ENCODE assay signal across 25 cellular contexts in the genomic region with DNA sequence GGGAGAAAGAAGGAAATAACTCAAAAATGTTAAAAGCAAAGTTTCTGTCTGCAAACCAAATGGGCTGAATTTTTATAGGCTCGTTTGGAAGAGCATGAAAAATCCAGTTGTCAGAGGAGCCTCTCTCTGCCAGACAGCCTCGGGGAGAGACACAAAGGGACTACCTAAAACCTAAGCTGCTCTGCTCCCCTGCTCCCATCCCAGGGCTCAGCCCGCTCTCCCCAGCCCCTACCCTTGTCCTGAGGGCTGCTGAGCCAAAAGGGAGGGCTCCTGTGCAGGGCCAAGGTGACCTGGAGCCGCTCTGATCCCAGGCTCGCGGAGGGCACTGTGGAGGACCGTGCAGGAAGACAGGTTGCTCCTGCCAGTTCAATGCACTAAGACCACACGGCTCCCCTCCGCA.
"Had no signal": no experiment of that assay in that cellular context is flagged by ENCODE, and none has a peak within 500 bp of the region (broad histone marks: within the 10 kb centered on the region; RNA-seq: fewer than 3 reads in every experiment).

No MANE protein-coding gene starts in this region.

- FAIRE-seq: RCC 7860 had no signal

- H3K4me1 ChIP-seq: ascending aorta, body of pancreas had no signal

- H3K9me3 Mint-ChIP-seq: activated B cell treated with CpG ODN at 0.5 μM for 24 hours; activated CD4-positive, alpha-beta memory T cell treated with anti-CD3 and anti-CD28 coated beads for 36 hours; activated CD4-positive, alpha-beta T cell treated with anti-CD3 and anti-CD28 coated beads, Interleukin-2, amount 10 ng/mL, durations not matched to agents 7 days and 5 days; activated naive CD4-positive, alpha-beta T cell treated with anti-CD3 and anti-CD28 coated beads, Interleukin-2, amount 50 U/mL, for 72 hours; activated naive CD8-positive, alpha-beta T cell treated with anti-CD3 and anti-CD28 coated beads, Interleukin-2, amount 50 U/mL, for 24 hours; activated T-cell treated with anti-CD3 and anti-CD28 coated beads, Interleukin-2, amount 50 U/mL, for 4 hours; central memory CD8-positive, alpha-beta T cell; T-helper 1 cell treated with Interleukin-12 subunit alpha and Interleukin-12 subunit beta and Interleukin-4 antibody, amounts not matched to agents 30 μg/mL and 1 μg/mL, for 36 hours had no signal

- H3K27ac ChIP-seq: ascending aorta, body of pancreas had no signal

- DNase-seq: activated B cell treated with CpG ODN at 0.5 μM for 24 hours; activated CD4-positive, alpha-beta memory T cell treated with anti-CD3 and anti-CD28 coated beads for 36 hours; activated CD4-positive, alpha-beta T cell treated with anti-CD3 and anti-CD28 coated beads for 1 hour; activated CD4-positive, alpha-beta T cell treated with anti-CD3 and anti-CD28 coated beads, Interleukin-2, amount 10 ng/mL, durations not matched to agents 7 days and 5 days; activated CD8-positive, alpha-beta memory T cell treated with anti-CD3 and anti-CD28 coated beads for 24 hours; activated effector memory CD4-positive, alpha-beta T cell treated with anti-CD3 and anti-CD28 coated beads, Interleukin-2, amount 50 U/mL, for 16 hours; activated naive CD4-positive, alpha-beta T cell treated with Interleukin-2 at 50 U/mL for 16 hours; activated naive CD8-positive, alpha-beta T cell treated with anti-CD3 and anti-CD28 coated beads, Interleukin-2, amount 50 U/mL, for 24 hours; activated T-cell treated with anti-CD3 and anti-CD28 coated beads, Interleukin-2, amount 50 U/mL, for 4 hours; amniotic stem cell; body of pancreas; Karpas-422; MM.1S; NCI-H1048; NCI-H146; NCI-H2081 treated with DMSO at 0.1 percent for 48 hours; NCI-H510A; NCI-H82; PC-3; SHP77 treated with DMSO at 0.1 percent for 48 hours had no signal

- H3K4me3 ChIP-seq: ascending aorta, body of pancreas had no signal

- H3K27ac Mint-ChIP-seq: activated B cell treated with CpG ODN at 0.5 μM for 24 hours; activated CD4-positive, alpha-beta memory T cell treated with anti-CD3 and anti-CD28 coated beads for 36 hours; activated CD4-positive, alpha-beta T cell treated with anti-CD3 and anti-CD28 coated beads, Interleukin-2, amount 10 ng/mL, durations not matched to agents 7 days and 5 days; activated naive CD4-positive, alpha-beta T cell treated with anti-CD3 and anti-CD28 coated beads, Interleukin-2, amount 50 U/mL, for 72 hours; activated naive CD8-positive, alpha-beta T cell treated with anti-CD3 and anti-CD28 coated beads, Interleukin-2, amount 50 U/mL, for 24 hours; T-helper 1 cell treated with Interleukin-12 subunit alpha and Interleukin-12 subunit beta and Interleukin-4 antibody, amounts not matched to agents 30 μg/mL and 1 μg/mL, for 36 hours had no signal

- ATAC-seq: activated naive CD4-positive, alpha-beta T cell treated with anti-CD3 and anti-CD28 coated beads, Interleukin-2, amount 50 U/mL, for 72 hours; activated naive CD8-positive, alpha-beta T cell treated with anti-CD3 and anti-CD28 coated beads, Interleukin-2, amount 50 U/mL, for 24 hours; activated T-cell treated with anti-CD3 and anti-CD28 coated beads, Interleukin-2, amount 50 U/mL, for 4 hours; body of pancreas; PC-3 had no signal

- H3K9me3 ChIP-seq: ascending aorta, body of pancreas had no signal

- H3K36me3 Mint-ChIP-seq: activated CD4-positive, alpha-beta memory T cell treated with anti-CD3 and anti-CD28 coated beads for 36 hours; activated naive CD4-positive, alpha-beta T cell treated with anti-CD3 and anti-CD28 coated beads, Interleukin-2, amount 50 U/mL, for 72 hours had no signal

- H3K4me3 Mint-ChIP-seq: activated B cell treated with CpG ODN at 0.5 μM for 24 hours; activated CD4-positive, alpha-beta memory T cell treated with anti-CD3 and anti-CD28 coated beads for 36 hours; activated CD4-positive, alpha-beta T cell treated with anti-CD3 and anti-CD28 coated beads, Interleukin-2, amount 10 ng/mL, durations not matched to agents 7 days and 5 days; activated naive CD8-positive, alpha-beta T cell treated with anti-CD3 and anti-CD28 coated beads, Interleukin-2, amount 50 U/mL, for 24 hours; activated T-cell treated with anti-CD3 and anti-CD28 coated beads, Interleukin-2, amount 50 U/mL, for 4 hours; central memory CD8-positive, alpha-beta T cell; T-helper 1 cell treated with Interleukin-12 subunit alpha and Interleukin-12 subunit beta and Interleukin-4 antibody, amounts not matched to agents 30 μg/mL and 1 μg/mL, for 36 hours had no signal

- H3K27me3 ChIP-seq: ascending aorta had no signal

- H3K36me3 ChIP-seq: ascending aorta had no signal

- H3K4me1 Mint-ChIP-seq: activated B cell treated with CpG ODN at 0.5 μM for 24 hours; activated CD4-positive, alpha-beta T cell treated with anti-CD3 and anti-CD28 coated beads, Interleukin-2, amount 10 ng/mL, durations not matched to agents 7 days and 5 days; activated naive CD8-positive, alpha-beta T cell treated with anti-CD3 and anti-CD28 coated beads, Interleukin-2, amount 50 U/mL, for 24 hours had no signal
